1 cellular context compared by ENCODE assay signal in genomic region chr3:65402597-65402996, GRCh38.
TF ChIP-seq lines count a peak whose summit lies in the region.

No MANE protein-coding gene starts in this region.

TF ChIP-seq in IMR-90, 13 proteins besides CTCF, POLR2A, EP300 and RAD21 (continued from another document):
- TF ChIP-seq ELK1 (IDR thresholded peaks at IDR 0.05; ENCODE audit: borderline replicate concordance, low read depth, low read length) (no peak), FOS (IDR thresholded peaks at IDR 0.05; ENCODE audit: low read depth, low read length) (no peak), MAFK (IDR thresholded peaks at IDR 0.05; ENCODE audit: low read depth, low read length) (peak; percentile 75), CEBPB (IDR thresholded peaks at IDR 0.05; ENCODE audit: low read depth, low read length) (peak; percentile 92)
TF ChIP-seq in IMR-90: peak in this region for 5.
